Comparison of ENCODE assay signal across 8 cellular contexts in genomic region chr11:46294365-46295309, GRCh38. TPM values are rescaled to one million over a fixed set of nuclear protein-coding genes. Genes with fewer than 3 reads are reported as not detected.
A peak's percentile ranks its signal among the peaks of the same experiment; 100 is the strongest.
DNase-seq lines count a peak whose midpoint lies in the region; ATAC-seq and TF ChIP-seq lines count a peak whose summit lies in the region.

No MANE protein-coding gene starts in this region.

- H3K36me3 ChIP-seq in RWPE2 (ENCODE audit: low read depth): no peaks in the 10 kb centered on the region
- no peaks in the 10 kb centered on the region for H3K36me3 ChIP-seq in prostate gland

- TF ChIP-seq CTCF in RWPE2 (IDR thresholded peaks at IDR 0.05; ENCODE audit: poor library complexity, severe bottlenecking) (no peak), fibroblast of the aortic adventitia (IDR thresholded peaks at IDR 0.05; ENCODE audit: insufficient read depth, low read length) (no peak), prostate gland (IDR thresholded peaks at IDR 0.05) (no peak)

- peak overlapping the region; percentile 12 for H3K27ac ChIP-seq in RWPE2 (ENCODE audit: poor library complexity, severe bottlenecking)
- peak overlapping the region; percentile 62 to 67 for H3K27ac ChIP-seq in prostate gland

- intact Hi-C loops in prostate gland (cut with DNase I): loop anchor here (2.0 kb wide), 1 partner anchor 16 kb away; no protein-coding TSS in a partner anchor

- DNase-seq in GM04503 (ENCODE audit: low read depth) (peak; percentile 93), RWPE2 (ENCODE audit: low spot score) (no peak), fibroblast of the aortic adventitia (ENCODE audit: low read depth) (peak; percentile 77), prostate gland (ENCODE audit: low spot score) (no peak), superior temporal gyrus (ENCODE audit: extremely low spot score) (no peak)
- DNase-seq in NK-92 treated with Interleukin-12 subunit alpha and Interleukin-12 subunit beta, amount 100 ng/mL, for 24 hours (lab: John Stamatoyannopoulos, UW): no peak
- no peak for DNase-seq in activated CD8-positive, alpha-beta memory T cell treated with anti-CD3 and anti-CD28 coated beads, Interleukin-2, amount 50 U/mL, for 4 hours

- ATAC-seq in RWPE2 (ENCODE audit: low read depth): no peak
- no peak for ATAC-seq in HG03457 (IDR thresholded peaks at IDR 0.05; ENCODE audit: unreplicated experiment)

- H3K4me3 ChIP-seq in RWPE2 (ENCODE audit: severe bottlenecking): peak overlapping the region; percentile 35
- peak overlapping the region; percentile 66 for H3K4me3 ChIP-seq in fibroblast of the aortic adventitia (ENCODE audit: low read depth, low read length)
- H3K4me3 ChIP-seq in prostate gland: peak overlapping the region; percentile 44 to 46

- H3K4me1 ChIP-seq in RWPE2 (ENCODE audit: insufficient read depth, poor library complexity, severe bottlenecking) (peaks cover 27% of the 10 kb centered on the region), prostate gland (replicated peaks) (peaks cover 34% of the 10 kb centered on the region)

- H3K27me3 ChIP-seq in RWPE2 (ENCODE audit: insufficient read depth, poor library complexity, severe bottlenecking): no peaks in the 10 kb centered on the region
- H3K27me3 ChIP-seq in prostate gland (replicated peaks; ENCODE audit: insufficient read depth): no peaks in the 10 kb centered on the region

- WGBS in prostate gland: 30% methylated on average over 24 of the region's 24 CpGs

- no peak for TF ChIP-seq POLR2A in prostate gland (IDR thresholded peaks at IDR 0.05)

- H3K9me3 ChIP-seq in RWPE2 (ENCODE audit: severe bottlenecking): no peaks in the 10 kb centered on the region
- H3K9me3 ChIP-seq in prostate gland: no peaks in the 10 kb centered on the region

RNA-seq across cellular contexts. Expression of gene CREB3L1, which starts 17.2 kb away (rescaled TPM):
- total RNA-seq in fibroblast of the aortic adventitia (ENCODE audit: low replicate concordance) (31.6 and 37.5 TPM in 2 replicates), prostate gland (10 to 100 TPM; 41.0 to 47.0 TPM)

RNA-seq across cellular contexts. Expression of gene DGKZ, which starts 52.6 kb away (rescaled TPM):
- total RNA-seq in fibroblast of the aortic adventitia (ENCODE audit: low replicate concordance) (27.1 and 37.7 TPM in 2 replicates), prostate gland (10 to 100 TPM; 53.6 to 95.0 TPM)

Comparison
In these comparisons a context has a peak if more than half of its experiments do, and no peak if none do; other contexts are left out.
1. DNase-seq: peak in GM04503 (single experiment) and fibroblast of the aortic adventitia (single experiment); none in RWPE2 (single experiment), prostate gland (single experiment), superior temporal gyrus (single experiment), NK-92 treated with Interleukin-12 subunit alpha and Interleukin-12 subunit beta, amount 100 ng/mL, for 24 hours (single experiment) and activated CD8-positive, alpha-beta memory T cell treated with anti-CD3 and anti-CD28 coated beads, Interleukin-2, amount 50 U/mL, for 4 hours (single experiment).
2. Peak in every context shown above with its lines, with median percentiles within 50 percentile points of each other: H3K4me3 ChIP-seq.